20 cellular contexts compared by ENCODE assay signal in genomic region chr10:69853064-69853463, GRCh38. TPM values are rescaled to one million over a fixed set of nuclear protein-coding genes. Genes with fewer than 3 reads are reported as not detected.
A peak's percentile ranks its signal among the peaks of the same experiment; 100 is the strongest.
DNase-seq lines count a peak whose midpoint lies in the region; ATAC-seq, FAIRE-seq and TF ChIP-seq lines count a peak whose summit lies in the region.
"Had no signal": no experiment of that assay in that cellular context is flagged by ENCODE, and none has a peak within 500 bp of the region (broad histone marks: within the 10 kb centered on the region; RNA-seq: fewer than 3 reads in every experiment).

No MANE protein-coding gene starts in this region.

- no peaks in the 10 kb centered on the region for H3K36me3 Mint-ChIP-seq in glutamatergic neuron (ENCODE audit: unreplicated experiment)

- H4K8ac ChIP-seq in mesendoderm (ENCODE audit: low read depth, low read length) = no peak overlapping the region

- H2BK5ac ChIP-seq in mesendoderm (ENCODE audit: low read length) = peak overlapping the region; percentile 90

- peak overlapping the region; percentile 36 for H3K9ac ChIP-seq in HUES6 (ENCODE audit: low read length)
- peak overlapping the region; percentile 16 for H3K9ac ChIP-seq in mesendoderm (ENCODE audit: low read length)

- H3K79me2 ChIP-seq in ACC112 (ENCODE audit: control insufficient read depth, insufficient read depth, low read length, unreplicated experiment) (no peaks in the 10 kb centered on the region), mesendoderm (ENCODE audit: control insufficient read depth, insufficient read depth, low read length) (peaks cover 5% of the 10 kb centered on the region)

- DNase-seq in glutamatergic neuron = no peak
- DNase-seq in mesendoderm = peak; percentile 95
- no peak for DNase-seq in NCI-H345 treated with DMSO at 0.1 percent for 48 hours (lab: John Stamatoyannopoulos, UW; ENCODE audit: unreplicated experiment)
- no peak for DNase-seq in RCC 7860 (ENCODE audit: low spot score)
- no peak for DNase-seq in NCI-H82 (lab: John Stamatoyannopoulos, UW)
- DNase-seq: 8988T, HFFc6, Karpas-422, MV-4-11, NCI-H2029, NCI-H446 treated with DMSO at 0.1 percent for 48 hours, NCI-H526, SHP77 treated with DMSO at 0.1 percent for 48 hours had no signal

- no peak overlapping the region for H3K23ac ChIP-seq in mesendoderm (ENCODE audit: low read length)

- no peak for TF ChIP-seq CTCF in glutamatergic neuron (IDR thresholded peaks at IDR 0.05; ENCODE audit: partially characterized antibody, unreplicated experiment)

- H3K4me1 ChIP-seq in ACC112 (ENCODE audit: control insufficient read depth, insufficient read depth, low read length, unreplicated experiment) (peaks cover 4% of the 10 kb centered on the region), HUES6 (ENCODE audit: control insufficient read depth, insufficient read depth, low read length) (peaks cover 71% of the 10 kb centered on the region), mesendoderm (ENCODE audit: control insufficient read depth, low read depth, low read length) (peaks cover 44% of the 10 kb centered on the region)
- H3K4me1 ChIP-seq: HAP-1 had no signal

- H3K27ac Mint-ChIP-seq in glutamatergic neuron (ENCODE audit: unreplicated experiment) = peak overlapping the region; percentile 56
- H3K27ac Mint-ChIP-seq: HFFc6 had no signal

- no peaks in the 10 kb centered on the region for H3K9me3 ChIP-seq in HUES6 (ENCODE audit: control insufficient read depth, insufficient read depth, low read depth, low read length)
- H3K9me3 ChIP-seq: HAP-1 had no signal

- H3K18ac ChIP-seq in mesendoderm (ENCODE audit: low read length) = peak overlapping the region; percentile 78

- H3K9me3 Mint-ChIP-seq in glutamatergic neuron (ENCODE audit: unreplicated experiment) = peaks cover 7% of the 10 kb centered on the region
- H3K9me3 Mint-ChIP-seq: HFFc6 had no signal

- H3K4me2 ChIP-seq in mesendoderm (ENCODE audit: low read length) = no peak overlapping the region

- H3K27me3 Mint-ChIP-seq in glutamatergic neuron (ENCODE audit: unreplicated experiment) = peaks cover 11% of the 10 kb centered on the region

- WGBS in mesendoderm (ENCODE audit: extremely low coverage, insufficient coverage, low lambda C conversion rate) = no CpG with 5 or more reads among the region's 7 CpGs

- H3K36me3 ChIP-seq in ACC112 (ENCODE audit: insufficient read depth, low read length) (no peaks in the 10 kb centered on the region), HUES6 (ENCODE audit: control insufficient read depth, insufficient read depth, low read length) (no peaks in the 10 kb centered on the region), mesendoderm (ENCODE audit: control insufficient read depth, insufficient read depth, low read length) (no peaks in the 10 kb centered on the region)
- H3K36me3 ChIP-seq: HAP-1 had no signal

- H2AK5ac ChIP-seq in mesendoderm (ENCODE audit: low read length) = no peak overlapping the region

- H3K4me3 ChIP-seq in ACC112 (ENCODE audit: low read depth, low read length) (no peak overlapping the region), HUES6 (ENCODE audit: low read depth, low read length) (no peak overlapping the region; the same call in 1 of the 2 replicates), mesendoderm (ENCODE audit: low read length) (no peak overlapping the region)
- H3K4me3 ChIP-seq: HAP-1 had no signal

- ATAC-seq in HG03442 (IDR thresholded peaks at IDR 0.05; ENCODE audit: unreplicated experiment) = no peak
- ATAC-seq: HepG2 had no signal

- H3K4me1 Mint-ChIP-seq in glutamatergic neuron (ENCODE audit: low read depth, unreplicated experiment) = peaks cover 29% of the 10 kb centered on the region

- peak overlapping the region; percentile 48 for H2BK120ac ChIP-seq in mesendoderm (ENCODE audit: low read depth, low read length)

- FAIRE-seq in RCC 7860 (lab: Jason Lieb, UNC) = no peak
- FAIRE-seq: GM18507, HepG2 had no signal

- no peak overlapping the region for H2BK15ac ChIP-seq in mesendoderm (replicated peaks; ENCODE audit: low read depth)

- no peak overlapping the region for H3K27ac ChIP-seq in ACC112 (ENCODE audit: low read depth, low read length)
- peak overlapping the region; percentile 83; the same call in 1 of the 2 replicates for H3K27ac ChIP-seq in HUES6 (ENCODE audit: low read depth, low read length)
- peak overlapping the region; percentile 62 for H3K27ac ChIP-seq in mesendoderm (ENCODE audit: low read depth, low read length)
- H3K27ac ChIP-seq: RWPE1 had no signal

- peak overlapping the region; percentile 11 for H2AFZ ChIP-seq in ACC112 (ENCODE audit: low read length, unreplicated experiment)

- peak overlapping the region; percentile 78 for H3K56ac ChIP-seq in mesendoderm (ENCODE audit: low read length)

- H3K27me3 ChIP-seq in ACC112 (ENCODE audit: insufficient read depth, low read length) = no peaks in the 10 kb centered on the region
- no peaks in the 10 kb centered on the region for H3K27me3 ChIP-seq in HUES6 (ENCODE audit: control insufficient read depth, insufficient read depth, low read length)
- H3K27me3 ChIP-seq in mesendoderm (ENCODE audit: insufficient read depth, low read length, poor library complexity) = no peaks in the 10 kb centered on the region

- no peak overlapping the region for H3K4me3 Mint-ChIP-seq in glutamatergic neuron (ENCODE audit: unreplicated experiment)
- H3K4me3 Mint-ChIP-seq: HFFc6 had no signal

- no peak overlapping the region for H4K5ac ChIP-seq in mesendoderm (ENCODE audit: low read length)

- H3K4ac ChIP-seq in mesendoderm (ENCODE audit: low read depth, low read length) = no peak overlapping the region

- H3K79me1 ChIP-seq in mesendoderm (ENCODE audit: low read length) = peaks cover 5% of the 10 kb centered on the region

RNA-seq across cellular contexts. Expression of gene COL13A1, which starts 51.4 kb away (rescaled TPM):
- 8.5 TPM for total RNA-seq in glutamatergic neuron (ENCODE audit: unreplicated experiment)
- 14.4 TPM for polyA plus RNA-seq in mesendoderm (2013, experiment 1 of 2)
- 14.6 TPM for polyA plus RNA-seq in mesendoderm (2013, experiment 2 of 2)
- total RNA-seq: HepG2 had no signal
